31 cellular contexts compared by ENCODE assay signal in genomic region chr9:122814545-122814944, GRCh38. TPM values are rescaled to one million over a fixed set of nuclear protein-coding genes. Genes with fewer than 3 reads are reported as not detected.
DNase-seq lines count a peak whose midpoint lies in the region; ATAC-seq and TF ChIP-seq lines count a peak whose summit lies in the region.
"Had no signal": no experiment of that assay in that cellular context is flagged by ENCODE, and none has a peak within 500 bp of the region (broad histone marks: within the 10 kb centered on the region; RNA-seq: fewer than 3 reads in every experiment).

No MANE protein-coding gene starts in this region.

- H3K4me3 ChIP-seq in CD8-positive, alpha-beta T cell (ENCODE audit: low read depth, low read length): no peak overlapping the region
- H3K4me3 ChIP-seq: dorsolateral prefrontal cortex, GM12878, lung, skin epidermis had no signal

- H3K36me3 ChIP-seq in CD8-positive, alpha-beta T cell (ENCODE audit: insufficient read depth, low read length): peaks cover 3% of the 10 kb centered on the region

- no peaks in the 10 kb centered on the region for H3K9me3 Mint-ChIP-seq in CD8-positive, alpha-beta T cell
- H3K9me3 Mint-ChIP-seq in memory B cell: no peaks in the 10 kb centered on the region
- H3K9me3 Mint-ChIP-seq: activated T-helper 2 cell treated with anti-CD3 and anti-CD28 coated beads, Interferon-gamma antibody, Interleukin-2, Interleukin-4, amounts not matched to agents 10 μg/mL and 5 μg/mL and 100 μg/mL, durations not matched to agents 14 hours and 24 hours and 36 hours; stimulated activated naive CD8-positive, alpha-beta T cell treated with anti-CD3 and anti-CD28 coated beads, Interleukin-15, Interleukin-2, amounts not matched to agents 100 ng/mL and 50 ng/mL, for 24 hours had no signal

- H3K36me3 Mint-ChIP-seq in CD8-positive, alpha-beta T cell: peaks cover 19% of the 10 kb centered on the region
- peaks cover 2% of the 10 kb centered on the region for H3K36me3 Mint-ChIP-seq in memory B cell

- POLR2A ChIA-PET in CD8-positive, alpha-beta T cell (lab: Charles Lee): interaction anchor here (0.5 to 1.0 kb wide), 4 partner anchors 17 to 34 kb away, joined by 3 to 5 read pairs (median 3); no protein-coding TSS in a partner anchor

- TF ChIP-seq CTCF in CD8-positive, alpha-beta T cell (IDR thresholded peaks at IDR 0.05): no peak

- no peak overlapping the region for H3K27ac ChIP-seq in CD8-positive, alpha-beta T cell (ENCODE audit: low read depth, low read length)
- H3K27ac ChIP-seq: dorsolateral prefrontal cortex, skin epidermis had no signal

- H3K27me3 Mint-ChIP-seq in CD8-positive, alpha-beta T cell (ENCODE audit: low read depth): no peaks in the 10 kb centered on the region
- no peaks in the 10 kb centered on the region for H3K27me3 Mint-ChIP-seq in memory B cell
- H3K27me3 Mint-ChIP-seq: stimulated activated naive CD8-positive, alpha-beta T cell treated with anti-CD3 and anti-CD28 coated beads, Interleukin-15, Interleukin-2, amounts not matched to agents 100 ng/mL and 50 ng/mL, for 24 hours had no signal

- CTCF ChIA-PET in CD8-positive, alpha-beta T cell (lab: Charles Lee): interaction anchor here (1.0 to 1.7 kb wide), 2 partner anchors 316 to 715 kb away, joined by 3 to 6 read pairs; no protein-coding TSS in a partner anchor

- no peaks in the 10 kb centered on the region for H3K27me3 ChIP-seq in CD8-positive, alpha-beta T cell (ENCODE audit: insufficient read depth, low read length)
- H3K27me3 ChIP-seq: BE2C, dorsolateral prefrontal cortex had no signal

- ATAC-seq in CD8-positive, alpha-beta T cell: no peak
- peak; percentile 34 for ATAC-seq in memory B cell (ENCODE audit: low read depth)
- ATAC-seq in GM21447 (IDR thresholded peaks at IDR 0.05; ENCODE audit: unreplicated experiment): no peak
- ATAC-seq: GM12878 had no signal

- H3K4me3 Mint-ChIP-seq in CD8-positive, alpha-beta T cell: no peak overlapping the region
- no peak overlapping the region for H3K4me3 Mint-ChIP-seq in memory B cell
- H3K4me3 Mint-ChIP-seq: stimulated activated naive CD8-positive, alpha-beta T cell treated with anti-CD3 and anti-CD28 coated beads, Interleukin-15, Interleukin-2, amounts not matched to agents 100 ng/mL and 50 ng/mL, for 24 hours had no signal

- intact Hi-C loops in CD8-positive, alpha-beta T cell (cut with DNase I, micrococcal nuclease): loop anchor here in 1 of 2 experiments (10.0 kb wide), 1 partner anchor 180 kb away; no protein-coding TSS in a partner anchor

- DNase-seq in NCI-H2171 treated with DMSO at 0.1 percent for 48 hours (lab: John Stamatoyannopoulos, UW) (peak; percentile 26), NCI-H2171 (lab: John Stamatoyannopoulos, UW) (no peak), NOMO-1 treated with dmso at 0.1 percent for 144 hours (lab: John Stamatoyannopoulos, UW; ENCODE audit: unreplicated experiment) (peak; percentile 44), memory B cell (ENCODE audit: low spot score in 2 of 2) (no peak), NCI-H82 (lab: John Stamatoyannopoulos, UW) (no peak), Kasumi-1 (lab: John Stamatoyannopoulos, UW) (no peak)
- DNase-seq in CD8-positive, alpha-beta T cell: no peak
- DNase-seq: 8988T; activated CD4-positive, CD25-positive, alpha-beta regulatory T cell; BE2C; central memory CD4-positive, alpha-beta T cell; DMS153; dorsolateral prefrontal cortex; foreskin melanocyte; H7; hippocampal formation; MM.1S; NCI-H187 treated with DMSO at 0.1 percent for 48 hours; NCI-H446; NK-92 treated with Interleukin-12 subunit alpha and Interleukin-12 subunit beta, amount 100 ng/mL, for 24 hours; posterior cingulate gyrus; trophoblast cell had no signal

- peak overlapping the region; percentile 78 for H3K27ac Mint-ChIP-seq in CD8-positive, alpha-beta T cell
- peak overlapping the region; percentile 55 for H3K27ac Mint-ChIP-seq in memory B cell
- H3K27ac Mint-ChIP-seq: activated T-helper 2 cell treated with anti-CD3 and anti-CD28 coated beads, Interferon-gamma antibody, Interleukin-2, Interleukin-4, amounts not matched to agents 10 μg/mL and 5 μg/mL and 100 μg/mL, durations not matched to agents 14 hours and 24 hours and 36 hours; stimulated activated naive CD8-positive, alpha-beta T cell treated with anti-CD3 and anti-CD28 coated beads, Interleukin-15, Interleukin-2, amounts not matched to agents 100 ng/mL and 50 ng/mL, for 24 hours had no signal

- H3K4me1 ChIP-seq in CD8-positive, alpha-beta T cell (ENCODE audit: insufficient read depth, low read length): peaks cover 21% of the 10 kb centered on the region
- H3K4me1 ChIP-seq: BE2C had no signal

- no peaks in the 10 kb centered on the region for H3K9me3 ChIP-seq in CD8-positive, alpha-beta T cell (ENCODE audit: low read length)
- H3K9me3 ChIP-seq: BE2C had no signal

- peaks cover 30% of the 10 kb centered on the region for H3K4me1 Mint-ChIP-seq in CD8-positive, alpha-beta T cell (ENCODE audit: low read depth)
- peaks cover 10% of the 10 kb centered on the region for H3K4me1 Mint-ChIP-seq in memory B cell

RNA-seq across cellular contexts. Expression of gene PDCL, which starts 13.8 kb away (rescaled TPM):
- 10 to 100 TPM; 27.5 to 29.2 TPM for total RNA-seq in CD8-positive, alpha-beta T cell

RNA-seq across cellular contexts. Expression of gene OR1K1, which starts 14.6 kb away (rescaled TPM):
- not detected for total RNA-seq in CD8-positive, alpha-beta T cell
- total RNA-seq: activated CD8-positive, alpha-beta memory T cell treated with anti-CD3 and anti-CD28 coated beads for 36 hours; activated T-helper 2 cell treated with anti-CD3 and anti-CD28 coated beads, Interferon-gamma antibody, Interleukin-2, Interleukin-4, amounts not matched to agents 10 μg/mL and 5 μg/mL and 100 μg/mL, durations not matched to agents 14 hours and 24 hours and 36 hours; dorsolateral prefrontal cortex; epithelial cell of proximal tubule; GM12878; H7; lung; T-helper 1 cell treated with Interleukin-12 subunit alpha and Interleukin-12 subunit beta and Interleukin-4 antibody, amounts not matched to agents 30 ng/mL and 1 ng/mL, for 36 hours had no signal

RNA-seq across cellular contexts. Expression of gene OR5C1, which starts 25.8 kb away (rescaled TPM):
- not detected for total RNA-seq in CD8-positive, alpha-beta T cell
- total RNA-seq: activated CD8-positive, alpha-beta memory T cell treated with anti-CD3 and anti-CD28 coated beads for 36 hours; activated T-helper 2 cell treated with anti-CD3 and anti-CD28 coated beads, Interferon-gamma antibody, Interleukin-2, Interleukin-4, amounts not matched to agents 10 μg/mL and 5 μg/mL and 100 μg/mL, durations not matched to agents 14 hours and 24 hours and 36 hours; dorsolateral prefrontal cortex; epithelial cell of proximal tubule; GM12878; H7; lung; T-helper 1 cell treated with Interleukin-12 subunit alpha and Interleukin-12 subunit beta and Interleukin-4 antibody, amounts not matched to agents 30 ng/mL and 1 ng/mL, for 36 hours had no signal

Comparison
In these comparisons a context has a peak if more than half of its experiments do, and no peak if none do; other contexts are left out.
1. DNase-seq: peak in NCI-H2171 treated with DMSO at 0.1 percent for 48 hours (single experiment) and NOMO-1 treated with dmso at 0.1 percent for 144 hours (single experiment); none in NCI-H2171 (single experiment), CD8-positive, alpha-beta T cell (0 of 7), memory B cell (0 of 2), NCI-H82 (single experiment) and Kasumi-1 (0 of 2).